Comparison of ENCODE assay signal across 36 cellular contexts in the genomic region with DNA sequence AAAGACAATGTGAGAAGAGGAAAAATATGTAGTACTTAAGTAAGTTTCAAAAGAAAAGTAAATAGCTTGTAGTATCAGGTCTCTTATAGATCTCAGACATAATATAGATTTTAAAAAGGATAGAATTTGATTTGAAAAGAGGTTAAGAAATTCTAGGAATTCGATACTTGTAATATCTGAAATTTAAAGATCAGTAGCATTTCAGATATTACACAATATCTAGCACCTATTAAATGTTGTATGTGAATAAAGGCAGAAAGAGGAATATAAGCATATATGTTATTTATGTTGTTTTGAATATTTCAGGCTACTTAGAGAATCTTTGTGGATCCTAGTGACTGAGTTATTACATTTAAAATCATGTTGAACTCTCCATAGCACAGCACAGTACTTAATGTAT.
"Had no signal": no experiment of that assay in that cellular context is flagged by ENCODE, and none has a peak within 500 bp of the region (broad histone marks: within the 10 kb centered on the region; RNA-seq: fewer than 3 reads in every experiment).

No MANE protein-coding gene starts in this region.

- H3K27ac ChIP-seq: adrenal gland, body of pancreas, brain microvascular endothelial cell, cardiac muscle cell had no signal

- ATAC-seq: activated CD8-positive, alpha-beta T cell treated with anti-CD3 and anti-CD28 coated beads for 36 hours; activated naive CD4-positive, alpha-beta T cell treated with anti-CD3 and anti-CD28 coated beads, Interleukin-2, amount 50 U/mL, for 72 hours; activated T-cell treated with anti-CD3 and anti-CD28 coated beads, Interleukin-2, amount 50 U/mL, for 4 hours; activated T-cell treated with anti-CD3 and anti-CD28 coated beads, Interleukin-2, amount 50 U/mL, for 72 hours; activated T-helper 17 cell treated with anti-CD3 and anti-CD28 coated beads, Interleukin-2, amount 50 U/mL, for 72 hours; body of pancreas had no signal

- H3K27ac Mint-ChIP-seq: activated B cell treated with CpG ODN at 0.5 μM for 24 hours; activated CD4-positive, alpha-beta memory T cell treated with anti-CD3 and anti-CD28 coated beads for 36 hours; activated CD8-positive, alpha-beta T cell treated with anti-CD3 and anti-CD28 coated beads for 36 hours; activated naive CD4-positive, alpha-beta T cell treated with anti-CD3 and anti-CD28 coated beads for 36 hours; activated naive CD4-positive, alpha-beta T cell treated with anti-CD3 and anti-CD28 coated beads, Interleukin-2, amount 50 U/mL, for 72 hours; activated naive CD8-positive, alpha-beta T cell treated with anti-CD3 and anti-CD28 coated beads for 36 hours; activated T-cell treated with anti-CD3 and anti-CD28 coated beads, Interleukin-2, amount 50 U/mL, for 72 hours; activated T-helper 1 cell treated with anti-CD3 and anti-CD28 coated beads, Interleukin-12 subunit alpha, Interleukin-12 subunit beta, Interleukin-2, Interleukin-4 antibody, amounts not matched to agents 30 ng/mL and 10 ng/mL and 1 ng/mL, durations not matched to agents 14 hours and 24 hours and 36 hours; activated T-helper 17 cell treated with anti-CD3 and anti-CD28 coated beads, Interleukin-2, amount 50 U/mL, for 72 hours; T-helper 2 cell treated with Interferon-gamma antibody and Interleukin-4, amounts not matched to agents 5 μg/mL and 100 μg/mL, for 36 hours had no signal

- H3K4me1 ChIP-seq: adrenal gland, body of pancreas had no signal

- H3K27me3 ChIP-seq: adrenal gland, body of pancreas, brain microvascular endothelial cell, cardiac muscle cell had no signal

- DNase-seq: activated B cell treated with CpG ODN at 0.5 μM for 24 hours; activated CD4-positive, alpha-beta memory T cell treated with anti-CD3 and anti-CD28 coated beads for 36 hours; activated CD4-positive, alpha-beta T cell treated with anti-CD3 and anti-CD28 coated beads for 4 hours; activated CD4-positive, alpha-beta T cell treated with anti-CD3 and anti-CD28 coated beads, Interleukin-2, amount 10 ng/mL, durations not matched to agents 24 days and 14 days; activated CD4-positive, alpha-beta T cell treated with anti-CD3 and anti-CD28 coated beads, Interleukin-2, amount 50 U/mL, for 1 hour; activated CD4-positive, alpha-beta T cell treated with anti-CD3 and anti-CD28 coated beads, Interleukin-2, amount 50 U/mL, for 4 hours; activated CD4-positive, CD25-positive, alpha-beta regulatory T cell treated with anti-CD3 and anti-CD28 coated beads, Interleukin-2, amount 50 U/mL, for 72 hours; activated CD8-positive, alpha-beta memory T cell treated with anti-CD3 and anti-CD28 coated beads, Interleukin-2, amount 50 U/mL, for 4 hours; activated CD8-positive, alpha-beta T cell treated with anti-CD3 and anti-CD28 coated beads for 36 hours; activated effector memory CD4-positive, alpha-beta T cell treated with anti-CD3 and anti-CD28 coated beads, Interleukin-2, amount 50 U/mL, for 16 hours; activated gamma-delta T cell treated with Interleukin-2 at 50 U/mL for 16 hours; activated naive CD4-positive, alpha-beta T cell; activated naive CD4-positive, alpha-beta T cell treated with anti-CD3 and anti-CD28 coated beads for 36 hours; activated naive CD4-positive, alpha-beta T cell treated with anti-CD3 and anti-CD28 coated beads, Interleukin-2, amount 50 U/mL, for 16 hours; activated naive CD8-positive, alpha-beta T cell treated with anti-CD3 and anti-CD28 coated beads for 36 hours; activated T-cell treated with anti-CD3 and anti-CD28 coated beads for 4 hours; activated T-cell treated with anti-CD3 and anti-CD28 coated beads, Interleukin-2, amount 50 U/mL, for 1 hour; activated T-cell treated with anti-CD3 and anti-CD28 coated beads, Interleukin-2, amount 50 U/mL, for 4 hours; activated T-cell treated with anti-CD3 and anti-CD28 coated beads, Interleukin-2, amount 50 U/mL, for 72 hours; adrenal gland; amniotic stem cell; aorta; body of pancreas; brain microvascular endothelial cell; caudate nucleus; cerebellar nuclear complex; T-helper 2 cell; T-helper 9 cell had no signal

- FAIRE-seq: astrocyte, bronchial epithelial cell had no signal

- H3K36me3 ChIP-seq: brain microvascular endothelial cell had no signal

- H3K4me3 Mint-ChIP-seq: activated B cell treated with CpG ODN at 0.5 μM for 24 hours; activated CD4-positive, alpha-beta memory T cell treated with anti-CD3 and anti-CD28 coated beads for 36 hours; activated CD4-positive, alpha-beta T cell treated with anti-CD3 and anti-CD28 coated beads, Interleukin-2, amount 10 ng/mL, durations not matched to agents 24 days and 14 days; activated CD8-positive, alpha-beta T cell treated with anti-CD3 and anti-CD28 coated beads for 36 hours; activated naive CD4-positive, alpha-beta T cell treated with anti-CD3 and anti-CD28 coated beads for 36 hours; activated naive CD8-positive, alpha-beta T cell treated with anti-CD3 and anti-CD28 coated beads for 36 hours; activated T-cell treated with anti-CD3 and anti-CD28 coated beads, Interleukin-2, amount 50 U/mL, for 4 hours; activated T-cell treated with anti-CD3 and anti-CD28 coated beads, Interleukin-2, amount 50 U/mL, for 72 hours; activated T-helper 1 cell treated with anti-CD3 and anti-CD28 coated beads, Interleukin-12 subunit alpha, Interleukin-12 subunit beta, Interleukin-2, Interleukin-4 antibody, amounts not matched to agents 30 ng/mL and 10 ng/mL and 1 ng/mL, durations not matched to agents 14 hours and 24 hours and 36 hours; activated T-helper 17 cell treated with anti-CD3 and anti-CD28 coated beads, Interleukin-2, amount 50 U/mL, for 72 hours; central memory CD8-positive, alpha-beta T cell; T-helper 2 cell treated with Interferon-gamma antibody and Interleukin-4, amounts not matched to agents 5 μg/mL and 100 μg/mL, for 36 hours had no signal

- H3K4me3 ChIP-seq: adrenal gland, body of pancreas, cardiac muscle cell had no signal

- H3K9me3 ChIP-seq: adrenal gland, body of pancreas had no signal

- H3K9me3 Mint-ChIP-seq: activated B cell treated with CpG ODN at 0.5 μM for 24 hours; activated CD4-positive, alpha-beta memory T cell treated with anti-CD3 and anti-CD28 coated beads for 36 hours; activated CD4-positive, alpha-beta T cell treated with anti-CD3 and anti-CD28 coated beads, Interleukin-2, amount 10 ng/mL, durations not matched to agents 24 days and 14 days; activated CD8-positive, alpha-beta T cell treated with anti-CD3 and anti-CD28 coated beads for 36 hours; activated naive CD4-positive, alpha-beta T cell treated with anti-CD3 and anti-CD28 coated beads for 36 hours; activated naive CD4-positive, alpha-beta T cell treated with anti-CD3 and anti-CD28 coated beads, Interleukin-2, amount 50 U/mL, for 72 hours; activated naive CD8-positive, alpha-beta T cell treated with anti-CD3 and anti-CD28 coated beads for 36 hours; activated T-cell treated with anti-CD3 and anti-CD28 coated beads, Interleukin-2, amount 50 U/mL, for 4 hours; activated T-cell treated with anti-CD3 and anti-CD28 coated beads, Interleukin-2, amount 50 U/mL, for 72 hours; activated T-helper 1 cell treated with anti-CD3 and anti-CD28 coated beads, Interleukin-12 subunit alpha, Interleukin-12 subunit beta, Interleukin-2, Interleukin-4 antibody, amounts not matched to agents 30 ng/mL and 10 ng/mL and 1 ng/mL, durations not matched to agents 14 hours and 24 hours and 36 hours; activated T-helper 17 cell treated with anti-CD3 and anti-CD28 coated beads, Interleukin-2, amount 50 U/mL, for 72 hours; central memory CD8-positive, alpha-beta T cell; T-helper 2 cell treated with Interferon-gamma antibody and Interleukin-4, amounts not matched to agents 5 μg/mL and 100 μg/mL, for 36 hours had no signal

- H3K27me3 Mint-ChIP-seq: activated B cell treated with CpG ODN at 0.5 μM for 24 hours; activated CD4-positive, alpha-beta memory T cell treated with anti-CD3 and anti-CD28 coated beads for 36 hours; activated CD4-positive, alpha-beta T cell treated with anti-CD3 and anti-CD28 coated beads, Interleukin-2, amount 10 ng/mL, durations not matched to agents 24 days and 14 days; activated CD8-positive, alpha-beta T cell treated with anti-CD3 and anti-CD28 coated beads for 36 hours; activated naive CD8-positive, alpha-beta T cell treated with anti-CD3 and anti-CD28 coated beads for 36 hours; activated T-helper 17 cell treated with anti-CD3 and anti-CD28 coated beads, Interleukin-2, amount 50 U/mL, for 72 hours; central memory CD8-positive, alpha-beta T cell had no signal

- H3K4me1 Mint-ChIP-seq: activated B cell treated with CpG ODN at 0.5 μM for 24 hours; activated CD4-positive, alpha-beta T cell treated with anti-CD3 and anti-CD28 coated beads, Interleukin-2, amount 10 ng/mL, durations not matched to agents 24 days and 14 days; activated naive CD8-positive, alpha-beta T cell treated with anti-CD3 and anti-CD28 coated beads for 36 hours; activated T-helper 17 cell treated with anti-CD3 and anti-CD28 coated beads, Interleukin-2, amount 50 U/mL, for 72 hours; central memory CD8-positive, alpha-beta T cell had no signal
